22 cellular contexts compared by ENCODE assay signal in the genomic region with DNA sequence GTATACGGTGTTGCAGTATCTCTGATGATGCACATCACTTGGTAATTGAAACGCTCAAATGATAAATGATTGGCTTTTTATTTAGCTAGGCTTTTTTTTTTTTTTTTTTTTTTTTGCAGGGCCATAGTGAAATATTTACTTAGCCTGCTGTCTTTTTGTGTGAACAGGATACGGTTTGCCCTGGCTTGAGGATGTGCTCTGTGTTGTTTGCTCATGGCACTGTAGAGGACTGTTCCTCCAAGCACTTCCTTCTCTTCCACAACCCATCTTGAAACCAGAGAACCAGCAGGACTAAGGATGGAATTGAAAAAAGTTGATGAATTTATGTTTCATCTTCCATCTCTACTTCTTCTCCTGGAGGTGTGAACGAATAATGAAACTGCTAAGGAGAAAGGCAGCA.
"Had no signal": no experiment of that assay in that cellular context is flagged by ENCODE, and none has a peak within 500 bp of the region (broad histone marks: within the 10 kb centered on the region; RNA-seq: fewer than 3 reads in every experiment).

No MANE protein-coding gene starts in this region.

- DNase-seq: activated CD4-positive, alpha-beta T cell treated with anti-CD3 and anti-CD28 coated beads for 4 hours; activated CD4-positive, alpha-beta T cell treated with anti-CD3 and anti-CD28 coated beads, Interleukin-2, amount 50 U/mL, for 4 hours; activated naive CD4-positive, alpha-beta T cell; activated T-cell treated with anti-CD3 and anti-CD28 coated beads for 4 hours; activated T-cell treated with anti-CD3 and anti-CD28 coated beads, Interleukin-2, amount 50 U/mL, for 72 hours; anterior cingulate cortex; body of pancreas; dermis blood vessel endothelial cell; effector CD8-positive, alpha-beta T cell; esophagus squamous epithelium; foreskin melanocyte; left ventricle myocardium inferior; mesendoderm; right cardiac atrium; spleen; stimulated activated naive CD4-positive, alpha-beta T cell treated with Interleukin-2 at 50 U/mL for 16 hours had no signal

- FAIRE-seq: colon, endometrium, islet of Langerhans had no signal

- H3K27ac ChIP-seq: body of pancreas, epithelial cell of prostate, esophagus squamous epithelium, left ventricle myocardium inferior, spleen, tibial nerve had no signal

- H3K4me3 ChIP-seq: body of pancreas, esophagus squamous epithelium, left ventricle myocardium inferior, lung, spleen, tibial nerve had no signal

- H3K27me3 ChIP-seq: body of pancreas, tibial nerve had no signal

- H3K4me1 ChIP-seq: body of pancreas, esophagus squamous epithelium, left ventricle myocardium inferior, tibial nerve had no signal

- H3K9me3 ChIP-seq: body of pancreas, esophagus squamous epithelium, left ventricle myocardium inferior, spleen, tibial nerve had no signal

- H3K36me3 ChIP-seq: esophagus squamous epithelium, left ventricle myocardium inferior, spleen, tibial nerve had no signal
